In genomic region chr13:88285329-88285728, GRCh38 we compare ENCODE assay signal across 35 cellular contexts.
"Had no signal": no experiment of that assay in that cellular context is flagged by ENCODE, and none has a peak within 500 bp of the region (broad histone marks: within the 10 kb centered on the region; RNA-seq: fewer than 3 reads in every experiment).

No MANE protein-coding gene starts in this region.

- DNase-seq: Karpas-422, Kasumi-1, MG63, MM.1S, MV-4-11, NCI-H1048, NCI-H1092, NCI-H1092 treated with DMSO at 0.1 percent for 48 hours, NCI-H1105, NCI-H1105 treated with DMSO at 0.1 percent for 48 hours, NCI-H1417, NCI-H1417 treated with DMSO at 0.1 percent for 48 hours, NCI-H1436, NCI-H1436 treated with DMSO at 0.1 percent for 48 hours, NCI-H146, NCI-H1694, NCI-H1694 treated with DMSO at 0.1 percent for 48 hours, NCI-H187, NCI-H187 treated with DMSO at 0.1 percent for 48 hours, NCI-H1930, NCI-H2029, NCI-H2029 treated with DMSO at 0.1 percent for 48 hours, NCI-H2081, NCI-H2081 treated with DMSO at 0.1 percent for 48 hours, NCI-H2107, NCI-H2171, NCI-H2171 treated with DMSO at 0.1 percent for 48 hours, NCI-H2227 treated with DMSO at 0.1 percent for 48 hours, NCI-H226, NCI-H345, NCI-H446, NCI-H446 treated with DMSO at 0.1 percent for 48 hours, NCI-H510A, NCI-H510A treated with DMSO at 0.1 percent for 48 hours, NCI-H524 had no signal

- H3K27me3 ChIP-seq: MG63 had no signal

- H3K9me3 ChIP-seq: MG63 had no signal

- H3K36me3 ChIP-seq: MG63 had no signal

- H3K4me3 ChIP-seq: MG63 had no signal
